Comparison of ENCODE assay signal across 1 cellular context in genomic region chr12:56116267-56117081, GRCh38.
TF ChIP-seq lines count a peak whose summit lies in the region.

RPL41 (plus strand) TSS chr12:56116633.

TF ChIP-seq in K562, 482 proteins besides CTCF, POLR2A, EP300 and RAD21 (continued from another document and continues in another):
- TF ChIP-seq ZBTB5 (IDR thresholded peaks at IDR 0.05) (no peak; the same call in 1 of the 2 replicates), ZBED1 (IDR thresholded peaks at IDR 0.05) (peak; percentile 65; the same call in 1 of the 2 replicates), ZNF695 (CRISPR knock-in tag; IDR thresholded peaks at IDR 0.05) (no peak), ZBTB33 (CRISPR knock-in tag; IDR thresholded peaks at IDR 0.05) (no peak; the same call in 1 of the 2 replicates), KAT8 (IDR thresholded peaks at IDR 0.05; ENCODE audit: low read depth) (no peak; the same call in 1 of the 2 replicates), ELF4 (CRISPR knock-in tag; IDR thresholded peaks at IDR 0.05) (peak; percentile 74), DACH1 (IDR thresholded peaks at IDR 0.05; ENCODE audit: partially characterized antibody) (no peak), PHF20 (IDR thresholded peaks at IDR 0.05; ENCODE audit: partially characterized antibody) (peak; percentile 89), MAFG (tag; conservative IDR thresholded peaks at IDR 0.05) (no peak), SP1 (CRISPR knock-in tag; IDR thresholded peaks at IDR 0.05) (peak; percentile 94), CGGBP1 (CRISPR knock-in tag; IDR thresholded peaks at IDR 0.05) (no peak; the same call in 1 of the 2 replicates), ARID4B (CRISPR knock-in tag; IDR thresholded peaks at IDR 0.05) (peak; percentile 36; the same call in 1 of the 2 replicates), ZNF384 (IDR thresholded peaks at IDR 0.05; ENCODE audit: low read depth, low read length) (no peak; the same call in 1 of the 2 replicates), U2AF1 (optimal IDR thresholded peaks at IDR 0.05; ENCODE audit: low read depth, low read length) (no peak), ELF1 (tag; IDR thresholded peaks at IDR 0.05) (peak; percentile 84), JUN (IDR thresholded peaks at IDR 0.05; ENCODE audit: borderline replicate concordance, low read depth, low read length) (peak; percentile 70), JUN (CRISPR knock-in tag; IDR thresholded peaks at IDR 0.05; ENCODE audit: borderline replicate concordance) (no peak), ATF3 (IDR thresholded peaks at IDR 0.05) (peak; percentile 71), ATF3 (CRISPR knock-in tag; conservative IDR thresholded peaks at IDR 0.05) (peak; percentile 90), GTF2A2 (tag; IDR thresholded peaks at IDR 0.05) (peak; percentile 88), RFX7 (CRISPR knock-in tag; IDR thresholded peaks at IDR 0.05) (peak; percentile 61; the same call in 1 of the 2 replicates), MBD2 (IDR thresholded peaks at IDR 0.05; ENCODE audit: borderline replicate concordance, low read depth) (peak; percentile 88), GABPB2 (CRISPR knock-in tag; conservative IDR thresholded peaks at IDR 0.05) (peak; percentile 79; the same call in 1 of the 2 replicates), CXXC5 (CRISPR knock-in tag; IDR thresholded peaks at IDR 0.05) (peak; percentile 70), FOXJ3 (CRISPR knock-in tag; IDR thresholded peaks at IDR 0.05) (no peak), PATZ1 (CRISPR knock-in tag; IDR thresholded peaks at IDR 0.05; ENCODE audit: borderline replicate concordance) (no peak), COPS2 (conservative IDR thresholded peaks at IDR 0.05) (no peak), NUFIP1 (IDR thresholded peaks at IDR 0.05; ENCODE audit: partially characterized antibody) (no peak), KDM4B (IDR thresholded peaks at IDR 0.05; ENCODE audit: borderline replicate concordance in 2 of 2, low read depth in 1 of 2) (peak in 1 of 2 experiments; percentile 78; a peak in 1 of 4 replicates), DLX4 (CRISPR knock-in tag; IDR thresholded peaks at IDR 0.05) (no peak), TSC22D4 (tag; IDR thresholded peaks at IDR 0.05) (peak; percentile 79; the same call in 1 of the 2 replicates), CBX1 (IDR thresholded peaks at IDR 0.05; ENCODE audit: low read depth) (peak; percentile 88), SLC30A9 (CRISPR knock-in tag; IDR thresholded peaks at IDR 0.05) (no peak), FOXA3 (CRISPR knock-in tag; conservative IDR thresholded peaks at IDR 0.05 in 1 of 2, IDR thresholded peaks at IDR 0.05 in 1 of 2) (peak in 1 of 2 experiments; percentile 45; a peak in 1 of 4 replicates), ZNF280A (IDR thresholded peaks at IDR 0.05; ENCODE audit: low read depth, partially characterized antibody) (no peak), IRF9 (tag; IDR thresholded peaks at IDR 0.05) (0 out of 2 replicates have a peak, but pooled peaks have one; percentile 18), MTF1 (CRISPR knock-in tag; IDR thresholded peaks at IDR 0.05; ENCODE audit: borderline replicate concordance) (no peak), BRF2 (IDR thresholded peaks at IDR 0.05; ENCODE audit: borderline replicate concordance, insufficient read depth, insufficient read length) (no peak), CBX3 (IDR thresholded peaks at IDR 0.05; ENCODE audit: borderline replicate concordance in 1 of 2, low read length in 2 of 2) (peak in 1 of 2 experiments; percentile 45; a peak in 1 of 3 replicates), GTF3C2 (IDR thresholded peaks at IDR 0.05; ENCODE audit: borderline replicate concordance, extremely low read depth, insufficient read length) (no peak)
